In genomic region chr6:108914235-108915022, GRCh38 we compare ENCODE assay signal across 8 cellular contexts.
DNase-seq lines count a peak whose midpoint lies in the region; ATAC-seq lines count a peak whose summit lies in the region.

No MANE protein-coding gene starts in this region.

- H3K27ac ChIP-seq in CD4-positive, CD25-positive, alpha-beta regulatory T cell (ENCODE audit: insufficient read depth, low read length, poor library complexity, severe bottlenecking) = no peak overlapping the region

- peaks cover 6% of the 10 kb centered on the region for H3K36me3 Mint-ChIP-seq in CD4-positive, CD25-positive, alpha-beta regulatory T cell
- H3K36me3 Mint-ChIP-seq in activated CD8-positive, alpha-beta T cell treated with anti-CD3 and anti-CD28 coated beads, Interleukin-2, amount 10 ng/mL, durations not matched to agents 7 days and 5 days (ENCODE audit: low read depth) = no peaks in the 10 kb centered on the region

- POLR2A ChIA-PET in activated CD8-positive, alpha-beta T cell treated with anti-CD3 and anti-CD28 coated beads, Interleukin-2, amount 10 ng/mL, durations not matched to agents 7 days and 5 days (lab: Charles Lee) = interaction anchor here (0.6 to 1.2 kb wide), 2 partner anchors 32 to 95 kb away, joined by 3 read pairs; no protein-coding TSS in a partner anchor

- H3K27me3 ChIP-seq in CD4-positive, CD25-positive, alpha-beta regulatory T cell (ENCODE audit: control insufficient read depth, insufficient read depth, low read length) = no peaks in the 10 kb centered on the region

- no peak overlapping the region for H3K27ac Mint-ChIP-seq in CD4-positive, CD25-positive, alpha-beta regulatory T cell
- no peak overlapping the region for H3K27ac Mint-ChIP-seq in activated CD8-positive, alpha-beta T cell treated with anti-CD3 and anti-CD28 coated beads, Interleukin-2, amount 10 ng/mL, durations not matched to agents 7 days and 5 days

- no peak overlapping the region for H3K4me3 Mint-ChIP-seq in CD4-positive, CD25-positive, alpha-beta regulatory T cell
- no peak overlapping the region for H3K4me3 Mint-ChIP-seq in activated CD8-positive, alpha-beta T cell treated with anti-CD3 and anti-CD28 coated beads, Interleukin-2, amount 10 ng/mL, durations not matched to agents 7 days and 5 days

- ATAC-seq in CD4-positive, CD25-positive, alpha-beta regulatory T cell (ENCODE audit: low read depth in 2 of 2) = no peak
- ATAC-seq in activated CD8-positive, alpha-beta T cell treated with anti-CD3 and anti-CD28 coated beads, Interleukin-2, amount 10 ng/mL, durations not matched to agents 7 days and 5 days = no peak
- ATAC-seq in left colon = no peak
- no peak for ATAC-seq in HG02642 (IDR thresholded peaks at IDR 0.05; ENCODE audit: poor library complexity, unreplicated experiment)

- H3K27me3 Mint-ChIP-seq in CD4-positive, CD25-positive, alpha-beta regulatory T cell = peaks cover 4% of the 10 kb centered on the region
- H3K27me3 Mint-ChIP-seq in activated CD8-positive, alpha-beta T cell treated with anti-CD3 and anti-CD28 coated beads, Interleukin-2, amount 10 ng/mL, durations not matched to agents 7 days and 5 days (ENCODE audit: low read depth) = peaks cover 26% of the 10 kb centered on the region

- H3K4me1 Mint-ChIP-seq in CD4-positive, CD25-positive, alpha-beta regulatory T cell = peaks cover 4 to 6% (median 4%) of the 10 kb centered on the region in 4 donors
- peaks cover 16% of the 10 kb centered on the region for H3K4me1 Mint-ChIP-seq in activated CD8-positive, alpha-beta T cell treated with anti-CD3 and anti-CD28 coated beads, Interleukin-2, amount 10 ng/mL, durations not matched to agents 7 days and 5 days (ENCODE audit: low read depth)

- peaks cover 0 to 2% (median 0%) of the 10 kb centered on the region in 7 donors for H3K9me3 Mint-ChIP-seq in CD4-positive, CD25-positive, alpha-beta regulatory T cell
- no peaks in the 10 kb centered on the region for H3K9me3 Mint-ChIP-seq in activated CD8-positive, alpha-beta T cell treated with anti-CD3 and anti-CD28 coated beads, Interleukin-2, amount 10 ng/mL, durations not matched to agents 7 days and 5 days (ENCODE audit: insufficient read depth)

- intact Hi-C loops in left colon (cut with DNase I, micrococcal nuclease) = no loop called here

- H3K4me3 ChIP-seq in CD4-positive, CD25-positive, alpha-beta regulatory T cell (ENCODE audit: low read depth, low read length) = no peak overlapping the region

- CTCF ChIA-PET in activated CD8-positive, alpha-beta T cell treated with anti-CD3 and anti-CD28 coated beads, Interleukin-2, amount 10 ng/mL, durations not matched to agents 7 days and 5 days (lab: Charles Lee) = interaction anchor here (0.6 to 5.1 kb wide), 21 partner anchors 9 to 369 kb away, joined by 3 to 58 read pairs (median 4); no protein-coding TSS in a partner anchor

- H3K4me1 ChIP-seq in CD4-positive, CD25-positive, alpha-beta regulatory T cell (ENCODE audit: control insufficient read depth, insufficient read depth, low read length, poor library complexity, severe bottlenecking) = no peaks in the 10 kb centered on the region

- no peaks in the 10 kb centered on the region for H3K9me3 ChIP-seq in CD4-positive, CD25-positive, alpha-beta regulatory T cell (ENCODE audit: control insufficient read depth in 2 of 2, low read length in 2 of 2)

- DNase-seq in CD4-positive, CD25-positive, alpha-beta regulatory T cell = peak; percentile 13 to 56 (median 22)
- DNase-seq in HT1080 (ENCODE audit: low read depth) = peak; percentile 23
- peak; percentile 54 for DNase-seq in activated CD8-positive, alpha-beta T cell treated with anti-CD3 and anti-CD28 coated beads, Interleukin-2, amount 10 ng/mL, durations not matched to agents 7 days and 5 days
- DNase-seq in germinal center (ENCODE audit: low spot score) = peak; percentile 49
- peak; percentile 29 for DNase-seq in stimulated activated CD4-positive, alpha-beta T cell treated with anti-CD3 and anti-CD28 coated beads, Interleukin-4, amount 100 ng/mL, for 24 hours
- no peak for DNase-seq in left colon
- DNase-seq in NCI-H1694 (lab: John Stamatoyannopoulos, UW) = no peak

- no peaks in the 10 kb centered on the region for H3K36me3 ChIP-seq in CD4-positive, CD25-positive, alpha-beta regulatory T cell (ENCODE audit: control insufficient read depth, insufficient read depth, low read length)

Comparison
In these comparisons a context has a peak if more than half of its experiments do, and no peak if none do; other contexts are left out.
1. DNase-seq: peak in CD4-positive, CD25-positive, alpha-beta regulatory T cell (3 of 3), HT1080 (single experiment), activated CD8-positive, alpha-beta T cell treated with anti-CD3 and anti-CD28 coated beads, Interleukin-2, amount 10 ng/mL, durations not matched to agents 7 days and 5 days (single experiment), germinal center (single experiment) and stimulated activated CD4-positive, alpha-beta T cell treated with anti-CD3 and anti-CD28 coated beads, Interleukin-4, amount 100 ng/mL, for 24 hours (single experiment); none in left colon (0 of 2) and NCI-H1694 (single experiment).